17 cellular contexts compared by ENCODE assay signal in the genomic region with DNA sequence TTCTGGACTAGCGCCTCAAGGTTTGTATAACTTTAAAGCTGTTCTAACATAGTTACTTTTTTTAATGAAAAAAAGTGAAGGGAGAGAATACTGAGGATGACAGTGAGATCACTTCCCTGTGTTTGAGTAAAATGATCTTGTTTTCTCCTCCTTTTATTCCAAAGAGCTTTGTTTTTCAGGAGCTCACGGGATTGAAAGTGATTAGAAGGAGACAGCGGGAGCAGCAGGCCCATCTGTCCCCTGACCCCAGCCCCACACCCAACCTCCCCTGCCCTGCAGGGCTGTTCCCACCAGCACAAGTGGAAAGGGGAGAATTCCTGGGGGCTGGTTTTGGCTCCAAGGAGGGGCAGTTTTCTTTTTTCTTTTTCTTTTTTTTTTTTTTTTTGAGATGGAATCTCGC. TPM values are rescaled to one million over a fixed set of nuclear protein-coding genes. Genes with fewer than 3 reads are reported as not detected.
"Had no signal": no experiment of that assay in that cellular context is flagged by ENCODE, and none has a peak within 500 bp of the region (broad histone marks: within the 10 kb centered on the region; RNA-seq: fewer than 3 reads in every experiment).

No MANE protein-coding gene starts in this region.

- H3K4me3 Mint-ChIP-seq: T-helper 17 cell had no signal

- H3K4me1 ChIP-seq: adrenal gland, colonic mucosa, gastroesophageal sphincter, upper lobe of left lung had no signal

- ATAC-seq: gastroesophageal sphincter, T-helper 17 cell had no signal

- H3K27ac Mint-ChIP-seq: T-helper 17 cell had no signal

- H3K4me1 Mint-ChIP-seq: T-helper 17 cell had no signal

- H3K9me3 ChIP-seq: adrenal gland, colonic mucosa, suprapubic skin, upper lobe of left lung had no signal

- H3K36me3 ChIP-seq: adrenal gland, colonic mucosa, gastroesophageal sphincter, suprapubic skin, upper lobe of left lung had no signal

- DNase-seq: activated CD4-positive, alpha-beta T cell treated with anti-CD3 and anti-CD28 coated beads, Interleukin-2, amount 50 U/mL, for 4 hours; activated naive CD4-positive, alpha-beta T cell treated with anti-CD3 and anti-CD28 coated beads, Interleukin-2, amount 50 U/mL, for 16 hours; activated T-cell treated with anti-CD3 and anti-CD28 coated beads, Interleukin-2, amount 50 U/mL, for 1 hour; adrenal gland; colonic mucosa; effector memory CD4-positive, alpha-beta T cell; kidney glomerular epithelial cell; midbrain; nucleus accumbens; stimulated activated CD4-positive, alpha-beta T cell treated with anti-CD3 and anti-CD28 coated beads, Interleukin-2, amount 100 ng/mL, for 48 hours; stimulated activated naive CD4-positive, alpha-beta T cell treated with Interleukin-2 at 50 U/mL for 16 hours; T-helper 17 cell had no signal

RNA-seq across cellular contexts. Expression of a gene that starts 2.1 kb away (rescaled TPM):
- total RNA-seq: adrenal gland, cardiac septum, colonic mucosa, gastroesophageal sphincter, pulmonary artery endothelial cell, suprapubic skin, T-helper 17 cell, upper lobe of left lung had no signal

RNA-seq across cellular contexts. Expression of a gene that starts 21.9 kb away (rescaled TPM):
- total RNA-seq: gastroesophageal sphincter, suprapubic skin, upper lobe of left lung had no signal
